In the genomic region with DNA sequence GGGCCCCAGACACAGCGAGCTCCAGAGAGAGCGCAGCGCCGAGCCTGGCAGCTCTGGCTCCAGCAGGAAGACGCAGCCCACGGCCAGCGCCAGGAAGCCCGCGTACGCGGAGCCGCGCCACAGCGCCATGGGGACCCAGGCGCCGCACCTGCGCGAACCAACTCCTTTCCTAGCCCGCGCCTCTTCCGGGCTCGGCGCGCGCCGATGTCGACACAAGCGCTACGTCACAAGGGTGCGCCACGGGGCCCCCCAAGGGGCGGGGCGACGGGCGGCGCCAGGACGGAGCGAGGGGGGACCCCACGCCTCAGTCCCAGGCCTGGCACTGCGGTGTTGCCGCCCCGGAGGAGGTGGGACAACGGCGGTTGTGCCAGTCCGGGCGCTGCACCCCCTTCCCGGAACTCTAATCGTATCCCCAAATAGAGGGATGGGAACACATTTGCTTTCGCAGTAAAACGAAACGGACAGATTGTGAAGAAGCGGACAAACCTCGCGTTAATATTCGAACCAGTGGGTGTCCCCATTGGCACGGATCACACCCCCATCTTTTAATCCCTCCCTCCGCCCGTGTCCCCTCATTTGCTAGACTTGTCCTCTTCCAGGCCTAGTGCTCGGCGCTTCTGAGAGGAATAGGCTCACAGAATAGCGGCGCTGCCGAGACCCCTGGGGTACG, we compare ENCODE assay signal across 8 cellular contexts. TPM values are rescaled to one million over a fixed set of nuclear protein-coding genes. Genes with fewer than 3 reads are reported as not detected.
A peak's percentile ranks its signal among the peaks of the same experiment; 100 is the strongest.
DNase-seq lines count a peak whose midpoint lies in the region; ATAC-seq and TF ChIP-seq lines count a peak whose summit lies in the region.

A gene (minus strand): TSS at position 196 of the 670 bp plus-strand sequence. CDS start 67 bp downstream, at position 129.

- 0 to 1% (median 0%) methylated on average over 57 to 64 of the region's 64 CpGs for WGBS in psoas muscle, 3 donors
- under 1% methylated on average over 64 of the region's 64 CpGs for WGBS in urinary bladder

- TF ChIP-seq CTCF in psoas muscle (IDR thresholded peaks at IDR 0.05): no peak

- H3K9me3 ChIP-seq in psoas muscle: no peaks in the 10 kb centered on the region

- H3K4me3 ChIP-seq in psoas muscle (peak within 1 kb of the TSS; percentile 91), urinary bladder (ENCODE audit: low read depth, low read length) (peak within 1 kb of the TSS; percentile 96)

- peak; percentile 24 for DNase-seq in NCI-H187 treated with DMSO at 0.1 percent for 48 hours (lab: John Stamatoyannopoulos, UW)
- peak; percentile 91 to 96 (median 93) for DNase-seq in T-helper 2 cell
- peak; percentile 96 for DNase-seq in left ventricle myocardium superior
- DNase-seq in psoas muscle: peak; percentile 91 to 95

- no peaks in the 10 kb centered on the region for H3K27me3 ChIP-seq in psoas muscle (ENCODE audit: insufficient read depth in 3 of 3, low read length in 2 of 3)

- ATAC-seq in GM18502 (IDR thresholded peaks at IDR 0.05; ENCODE audit: poor library complexity, unreplicated experiment): peak; percentile 79
- ATAC-seq in HG02943 (IDR thresholded peaks at IDR 0.05; ENCODE audit: low read depth, unreplicated experiment): peak; percentile 80
- peak; percentile 98 for ATAC-seq in left ventricle myocardium superior
- ATAC-seq in psoas muscle: peak; percentile 92 to 98 (median 96)

- peaks cover 4 to 20% of the 10 kb centered on the region in 2 donors for H3K36me3 ChIP-seq in psoas muscle (ENCODE audit: insufficient read depth in 1 of 2, low read depth in 1 of 2)
- no peaks in the 10 kb centered on the region for H3K36me3 ChIP-seq in urinary bladder (ENCODE audit: insufficient read depth)

- H3K4me1 ChIP-seq in psoas muscle: peaks cover 31% of the 10 kb centered on the region
- no peaks in the 10 kb centered on the region for H3K4me1 ChIP-seq in urinary bladder (ENCODE audit: insufficient read depth)

- peak within 1 kb of the TSS; percentile 92 for H3K27ac ChIP-seq in angular gyrus (ENCODE audit: low read depth, low read length)
- H3K27ac ChIP-seq in psoas muscle: peak within 1 kb of the TSS; percentile 95
- peak within 1 kb of the TSS; percentile 90 for H3K27ac ChIP-seq in urinary bladder (ENCODE audit: low read depth)

- intact Hi-C loops in left ventricle myocardium superior (cut with micrococcal nuclease): no loop called here
- intact Hi-C loops in psoas muscle (cut with DNase I): loop anchor here (5.0 to 10.0 kb wide), 4 partner anchors 91 to 461 kb away; a partner anchor contains a TSS

RNA-seq across cellular contexts. Expression of the gene that starts here (rescaled TPM):
- total RNA-seq in left ventricle myocardium superior (8.4 TPM), psoas muscle (10 to 100 TPM in 3 of 4 donors, 1 to 10 TPM in 1; 7.9 to 13.6 (median 10.5) TPM), urinary bladder (65.7 TPM)
- polyA plus RNA-seq in psoas muscle (10 to 100 TPM; 10.4 to 14.2 (median 12.0) TPM), urinary bladder (28.8 TPM)

Comparison
In these comparisons a context has a peak if more than half of its experiments do, and no peak if none do; other contexts are left out.
1. Peak in every context shown above with its lines: DNase-seq, ATAC-seq, H3K4me3 ChIP-seq and H3K27ac ChIP-seq.
2. DNase-seq: peak in every context shown above with its lines; median percentile 96 in left ventricle myocardium superior; 93 in T-helper 2 cell; 93 in psoas muscle; 24 in NCI-H187 treated with DMSO at 0.1 percent for 48 hours.